In genomic region chr2:47785986-47786385, GRCh38 we compare ENCODE assay signal across 12 cellular contexts. TPM values are rescaled to one million over a fixed set of nuclear protein-coding genes. Genes with fewer than 3 reads are reported as not detected.
DNase-seq lines count a peak whose midpoint lies in the region; FAIRE-seq and TF ChIP-seq lines count a peak whose summit lies in the region.
"Had no signal": no experiment of that assay in that cellular context is flagged by ENCODE, and none has a peak within 500 bp of the region (broad histone marks: within the 10 kb centered on the region; RNA-seq: fewer than 3 reads in every experiment).

No MANE protein-coding gene starts in this region.

- DNase-seq in MCF 10A (ENCODE audit: unreplicated experiment) (no peak), mammary epithelial cell (no peak), dorsolateral prefrontal cortex (no peak), GM12891 (ENCODE audit: insufficient read length, low spot score) (no peak), urothelium cell line (ENCODE audit: low spot score) (no peak), COLO829 (ENCODE audit: low spot score) (no peak), H4 (ENCODE audit: low spot score) (no peak)
- DNase-seq: amniotic stem cell; NCI-H1048; stimulated activated CD4-positive, alpha-beta T cell treated with anti-CD3 and anti-CD28 coated beads, Interleukin-4, amount 100 ng/mL, for 24 hours had no signal

- peak overlapping the region; percentile 59 for H3K27ac Mint-ChIP-seq in MCF 10A (ENCODE audit: low read depth, unreplicated experiment)

- peaks cover 2% of the 10 kb centered on the region for H4K20me1 ChIP-seq in mammary epithelial cell (ENCODE audit: insufficient read depth, low read length)
- peaks cover 7% of the 10 kb centered on the region for H4K20me1 ChIP-seq in OCI-LY1 (ENCODE audit: insufficient read depth, low read length)

- no peaks in the 10 kb centered on the region for H3K27me3 Mint-ChIP-seq in MCF 10A (ENCODE audit: insufficient read depth, unreplicated experiment)

- peaks cover 20% of the 10 kb centered on the region for H3K36me3 Mint-ChIP-seq in MCF 10A (ENCODE audit: insufficient read depth, unreplicated experiment)

- intact Hi-C loops in MCF 10A (cut with micrococcal nuclease), result loop anchor here (10.0 kb wide), 1 partner anchor 639 kb away; no protein-coding TSS in a partner anchor
- intact Hi-C loops in mammary epithelial cell (cut with micrococcal nuclease), result loop anchor here (10.0 kb wide), 1 partner anchor 639 kb away; no protein-coding TSS in a partner anchor
- intact Hi-C loops in dorsolateral prefrontal cortex (cut with DNase I), result loop anchor here in 1 of 2 donors (10.0 kb wide), 1 partner anchor 639 kb away; no protein-coding TSS in a partner anchor

- peaks cover 18% of the 10 kb centered on the region for H3K4me1 Mint-ChIP-seq in MCF 10A (ENCODE audit: insufficient read depth, unreplicated experiment)

- H3K27me3 ChIP-seq in mammary epithelial cell (ENCODE audit: insufficient read depth, low read length), result no peaks in the 10 kb centered on the region
- no peaks in the 10 kb centered on the region for H3K27me3 ChIP-seq in OCI-LY1 (ENCODE audit: insufficient read depth, low read length)
- H3K27me3 ChIP-seq in dorsolateral prefrontal cortex, result no peaks in the 10 kb centered on the region

- H3K79me2 ChIP-seq in mammary epithelial cell (ENCODE audit: insufficient read depth, low read length), result peaks cover 76% of the 10 kb centered on the region
- H3K79me2 ChIP-seq in OCI-LY1 (ENCODE audit: insufficient read depth, low read length), result peaks cover 69% of the 10 kb centered on the region

- H3K27ac ChIP-seq in mammary epithelial cell (ENCODE audit: insufficient read depth, low read depth, low read length), result no peak overlapping the region
- H3K27ac ChIP-seq in OCI-LY1 (ENCODE audit: low read depth, low read length, poor library complexity, severe bottlenecking), result peak overlapping the region; percentile 18
- H3K27ac ChIP-seq in dorsolateral prefrontal cortex, result peak overlapping the region in 39 of 59 donors; percentile 2 to 78 (median 48)
- H3K27ac ChIP-seq: SK-N-MC had no signal

- no peaks in the 10 kb centered on the region for H3K9me2 ChIP-seq in OCI-LY1 (ENCODE audit: low read depth, low read length)

- H3K4me2 ChIP-seq in mammary epithelial cell (ENCODE audit: insufficient read depth, low read depth, low read length) (no peak overlapping the region), OCI-LY1 (ENCODE audit: low read length) (peak overlapping the region; percentile 77)

- H3F3A ChIP-seq in OCI-LY1 (ENCODE audit: insufficient read depth, low read length), result no peaks in the 10 kb centered on the region

- POLR2A ChIA-PET in MCF 10A (lab: Yijun Ruan, JAX), result interaction anchor here (0.8 kb wide), 1 partner anchor 17 kb away, joined by 5 read pairs; no protein-coding TSS in a partner anchor

- H3K4me1 ChIP-seq in mammary epithelial cell (ENCODE audit: insufficient read depth, low read length), result peaks cover 6% of the 10 kb centered on the region
- H3K4me1 ChIP-seq in OCI-LY1 (ENCODE audit: insufficient read depth, low read length, severe bottlenecking), result peaks cover 59% of the 10 kb centered on the region

- H2AFZ ChIP-seq in mammary epithelial cell (ENCODE audit: low read depth, low read length) (no peak overlapping the region), OCI-LY1 (ENCODE audit: low read length) (no peak overlapping the region)

- peak overlapping the region; percentile 19 for H3K4me3 Mint-ChIP-seq in MCF 10A (ENCODE audit: unreplicated experiment)

- H3K9me3 Mint-ChIP-seq in MCF 10A (ENCODE audit: unreplicated experiment), result peaks cover 7% of the 10 kb centered on the region

- TF ChIP-seq CTCF in MCF 10A (IDR thresholded peaks at IDR 0.05; ENCODE audit: unreplicated experiment) (no peak), mammary epithelial cell (conservative IDR thresholded peaks at IDR 0.05 in 1 of 2, IDR thresholded peaks at IDR 0.05 in 1 of 2; ENCODE audit: extremely low read depth in 1 of 2, insufficient read depth in 1 of 2, low read depth in 1 of 2, low read length in 2 of 2) (no peak), OCI-LY1 (IDR thresholded peaks at IDR 0.05; ENCODE audit: low read length) (no peak), dorsolateral prefrontal cortex (IDR thresholded peaks at IDR 0.05 in 54 of 56, conservative IDR thresholded peaks at IDR 0.05 in 2 of 56; ENCODE audit: low read depth in 1 of 56, partially characterized antibody in 56 of 56) (no peak)

- in situ Hi-C loops in mammary epithelial cell (cut with MboI; ENCODE audit: low sequenced_read_pairs in 2 of 2), result no loop called here

- BruUV-seq in MCF 10A (replicated peaks; lab: Mats Ljungman, UMichigan) (no TSS peak), mammary epithelial cell (replicated peaks; lab: Mats Ljungman, UMichigan) (no TSS peak)

- H3K4me3 ChIP-seq in mammary epithelial cell (replicated peaks in 1 of 3; ENCODE audit: insufficient read depth in 1 of 3, low read depth in 2 of 3, low read length in 3 of 3) (no peak overlapping the region), OCI-LY1 (ENCODE audit: low read depth, low read length, poor library complexity, severe bottlenecking) (peak overlapping the region; percentile 92), dorsolateral prefrontal cortex (peak overlapping the region in 37 of 59 donors; percentile 0 to 98 (median 28))

- no peak for TF ChIP-seq POLR2A in GM12891 (IDR thresholded peaks at IDR 0.05; ENCODE audit: low read depth, low read length)

- dilution Hi-C loops in mammary epithelial cell (cut with HindIII; ENCODE audit: low sequenced_read_pairs), result loop anchor here (5.0 kb wide), 1 partner anchor 321 kb away; no protein-coding TSS in a partner anchor

- CTCF ChIA-PET in MCF 10A (lab: Yijun Ruan, JAX) (interaction anchor here (0.6 to 0.9 kb wide), 3 partner anchors 16 to 815 kb away, joined by 3 to 6 read pairs (median 3); no protein-coding TSS in a partner anchor), mammary epithelial cell (lab: Charles Lee; ENCODE audit: low non-redundant PET) (no interaction called here)

- H3K36me3 ChIP-seq in mammary epithelial cell (ENCODE audit: insufficient read depth, low read length) (peaks cover 2% of the 10 kb centered on the region), OCI-LY1 (ENCODE audit: insufficient read depth, low read length) (peaks cover 51% of the 10 kb centered on the region)

- H3K9ac ChIP-seq in mammary epithelial cell (ENCODE audit: insufficient read depth, low read length) (no peak overlapping the region), OCI-LY1 (ENCODE audit: low read length) (peak overlapping the region; percentile 44; the same call in 1 of the 2 replicates)

- FAIRE-seq in GM12891 (lab: Jason Lieb, UNC), result no peak
- FAIRE-seq in urothelium cell line (lab: Jason Lieb, UNC), result no peak

- WGBS in mammary epithelial cell (ENCODE audit: low coverage, missing lambda C conversion rate), result 90% methylated on average over 7 of the region's 7 CpGs

- H3K9me3 ChIP-seq in mammary epithelial cell (replicated peaks; ENCODE audit: insufficient read depth, low read length) (no peaks in the 10 kb centered on the region), OCI-LY1 (ENCODE audit: low read length) (no peaks in the 10 kb centered on the region)

TF ChIP-seq in GM12891, 5 proteins besides CTCF, POLR2A, EP300 and RAD21:
- no peak for TF ChIP-seq POU2F2 (IDR thresholded peaks at IDR 0.05; ENCODE audit: low read depth, low read length)
- no peak for TF ChIP-seq SPI1 (IDR thresholded peaks at IDR 0.05; ENCODE audit: low read depth, low read length)
- no peak for TF ChIP-seq TAF1 (IDR thresholded peaks at IDR 0.05; ENCODE audit: low read depth, low read length)
- no peak for TF ChIP-seq POLR2AphosphoS5 (IDR thresholded peaks at IDR 0.05; ENCODE audit: low read depth, low read length)
- TF ChIP-seq PAX5 (IDR thresholded peaks at IDR 0.05; ENCODE audit: insufficient read depth, low read length, severe bottlenecking), result no peak

RNA-seq across cellular contexts. Expression of gene MSH6, which starts 3.0 kb away (rescaled TPM):
- 40.3 and 45.3 TPM in 2 replicates for total RNA-seq in MCF 10A (2022)
- total RNA-seq in mammary epithelial cell, result 10 to 100 TPM; 25.2 to 63.8 TPM
- polyA plus RNA-seq in mammary epithelial cell, result 23.8 TPM
- 70.6 TPM for polyA minus RNA-seq in mammary epithelial cell
- total RNA-seq in dorsolateral prefrontal cortex, result 10 to 100 TPM; 21.9 to 64.7 (median 36.1) TPM
- polyA plus RNA-seq in GM12891 (2012; ENCODE audit: low read depth, missing spikeins), result 25.5 TPM
- 66.7 and 67.8 TPM in 2 replicates for total RNA-seq in H4 (2014; rRNA removed; shearing (Covaris generic))

Comparison
In these comparisons a context has a peak if more than half of its experiments do, and no peak if none do; other contexts are left out.
1. H3K4me3 ChIP-seq: peak in OCI-LY1 (single experiment) and dorsolateral prefrontal cortex (37 of 59); none in mammary epithelial cell (0 of 3).